In the genomic region with DNA sequence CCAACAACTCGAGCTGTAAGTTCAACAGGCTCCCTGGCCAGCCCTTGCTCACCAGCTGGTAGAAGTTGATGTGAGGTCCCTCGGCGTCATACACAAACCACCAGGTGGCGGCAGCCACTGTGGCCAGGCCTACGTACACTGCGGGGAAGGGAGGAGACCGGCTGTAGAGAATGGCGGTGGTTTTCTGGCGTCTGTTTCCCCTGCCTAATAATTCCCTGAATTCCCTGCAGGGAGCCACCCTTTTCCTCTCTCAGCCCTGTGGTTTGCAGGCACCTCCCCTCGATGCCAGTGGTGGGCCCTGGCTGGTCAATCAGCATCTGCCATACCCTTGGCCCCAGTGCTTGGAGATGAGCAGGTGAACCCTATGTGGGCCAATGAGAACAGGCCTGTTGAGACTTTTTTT, we compare ENCODE assay signal across 8 cellular contexts. TPM values are rescaled to one million over a fixed set of nuclear protein-coding genes. Genes with fewer than 3 reads are reported as not detected.
A peak's percentile ranks its signal among the peaks of the same experiment; 100 is the strongest.
DNase-seq lines count a peak whose midpoint lies in the region; ATAC-seq, FAIRE-seq and TF ChIP-seq lines count a peak whose summit lies in the region.

No MANE protein-coding gene starts in this region.

- no peak overlapping the region for H3K9ac ChIP-seq in HepG2 (ENCODE audit: insufficient read depth, low read depth, low read length)

- FAIRE-seq in HepG2 (lab: Jason Lieb, UNC): peak; percentile 72

- no peaks in the 10 kb centered on the region for H3K9me3 Mint-ChIP-seq in type B pancreatic cell

- no TSS peak for BruUV-seq in PC-9 (replicated peaks; lab: Mats Ljungman, UMichigan)
- BruUV-seq in HepG2 (replicated peaks; lab: Mats Ljungman, UMichigan): no TSS peak

- no peaks in the 10 kb centered on the region for H3K27me3 ChIP-seq in H7 (ENCODE audit: control insufficient read depth, insufficient read depth, low read length)
- no peaks in the 10 kb centered on the region for H3K27me3 ChIP-seq in PC-9 (ENCODE audit: insufficient read depth, low read depth)
- H3K27me3 ChIP-seq in HepG2 (ENCODE audit: control insufficient read depth in 1 of 2, insufficient read depth in 2 of 2, low read length in 2 of 2): no peaks in the 10 kb centered on the region; a peak in 1 of 5 replicates

- H3K4me2 ChIP-seq in PC-9 (no peak overlapping the region), HepG2 (ENCODE audit: low read depth, low read length) (peak overlapping the region; percentile 52)

- TF ChIP-seq EP300 in HepG2 (IDR thresholded peaks at IDR 0.05; ENCODE audit: low read depth in 2 of 2, low read length in 2 of 2) (0 out of 4 replicates have a peak, but pooled peaks of 1 of the 2 experiments have one; percentile 17), HepG2 (CRISPR knock-in tag; IDR thresholded peaks at IDR 0.05; ENCODE audit: borderline replicate concordance) (no peak)

- POLR2A ChIA-PET in PC-9 (lab: Charles Lee; ENCODE audit: unreplicated experiment) (no interaction called here), HepG2 (lab: Yijun Ruan, JAX) (interaction anchor here (0.7 to 1.1 kb wide), 2 partner anchors 32 to 69 kb away, joined by 3 to 5 read pairs; no protein-coding TSS in a partner anchor)

- ATAC-seq in HepG2 (peak; percentile 97), GM19023 (IDR thresholded peaks at IDR 0.05; ENCODE audit: unreplicated experiment) (no peak)

- in situ Hi-C loops in HepG2 (cut with HindIII; ENCODE audit: extremely low pct_ligation_motif_present, low pct_unique_long_range_greater_than_20kb): loop anchor here (5.0 kb wide), 1 partner anchor 67 kb away; no protein-coding TSS in a partner anchor

- H3K4me3 Mint-ChIP-seq in type B pancreatic cell: no peak overlapping the region

- H3K79me2 ChIP-seq in PC-9 (ENCODE audit: low read depth) (no peaks in the 10 kb centered on the region), HepG2 (ENCODE audit: insufficient read depth, low read length) (no peaks in the 10 kb centered on the region)

- TF ChIP-seq CTCF in C4-2B (conservative IDR thresholded peaks at IDR 0.05): peak; percentile 83
- TF ChIP-seq CTCF in PC-9 (conservative IDR thresholded peaks at IDR 0.05): peak; percentile 78
- TF ChIP-seq CTCF in HepG2 (CRISPR knock-in tag; IDR thresholded peaks at IDR 0.05): peak; percentile 96
- TF ChIP-seq CTCF in type B pancreatic cell (conservative IDR thresholded peaks at IDR 0.05): peak; percentile 74

- H2AFZ ChIP-seq in PC-9: no peak overlapping the region
- no peak overlapping the region for H2AFZ ChIP-seq in HepG2 (ENCODE audit: low read length)

- H3K27me3 Mint-ChIP-seq in type B pancreatic cell: no peaks in the 10 kb centered on the region

- no peaks in the 10 kb centered on the region for H3K4me1 ChIP-seq in PC-9 (replicated peaks; ENCODE audit: insufficient read depth)
- peaks cover 29% of the 10 kb centered on the region for H3K4me1 ChIP-seq in HepG2 (ENCODE audit: insufficient read depth, low read length)

- H3K9me2 ChIP-seq in PC-9 (ENCODE audit: insufficient read depth): no peaks in the 10 kb centered on the region

- CTCF ChIA-PET in PC-9 (lab: Charles Lee) (interaction anchor here (0.5 to 0.8 kb wide), 5 partner anchors 71 to 886 kb away, joined by 3 to 18 read pairs (median 3); no protein-coding TSS in a partner anchor), HepG2 (lab: Yijun Ruan, JAX; ENCODE audit: low intra/inter-chr PET ratio, low total read pairs) (interaction anchor here (0.8 to 3.2 kb wide), 3 partner anchors 70 to 140 kb away, joined by 4 to 37 read pairs (median 9); no protein-coding TSS in a partner anchor)

- H3K4me3 ChIP-seq in H7 (ENCODE audit: insufficient read depth, low read depth, low read length) (no peak overlapping the region), PC-9 (no peak overlapping the region), HepG2 (replicated peaks in 1 of 3; ENCODE audit: insufficient read depth in 1 of 3, low read depth in 2 of 3, low read length in 3 of 3) (no peak overlapping the region)

- peaks cover 5% of the 10 kb centered on the region for H3K4me1 Mint-ChIP-seq in type B pancreatic cell (ENCODE audit: unreplicated experiment)

- H3K27ac ChIP-seq in C4-2B (no peak overlapping the region), PC-9 (no peak overlapping the region), HepG2 (ENCODE audit: extremely low read length, insufficient read depth, low read length) (no peak overlapping the region)

- TF ChIP-seq RAD21 in HepG2 (CRISPR knock-in tag; IDR thresholded peaks at IDR 0.05): peak; percentile 89

- peaks cover 3% of the 10 kb centered on the region for H3K36me3 Mint-ChIP-seq in type B pancreatic cell

- H3K27ac Mint-ChIP-seq in type B pancreatic cell: no peak overlapping the region

- 0 out of 2 replicates have a peak, but pooled peaks cover 3% of the 10 kb centered on the region for H3K36me3 ChIP-seq in H7 (replicated peaks; ENCODE audit: control insufficient read depth, insufficient read depth, low read length)
- no peaks in the 10 kb centered on the region for H3K36me3 ChIP-seq in PC-9 (ENCODE audit: low read depth)
- H3K36me3 ChIP-seq in HepG2 (replicated peaks in 1 of 2; ENCODE audit: control insufficient read depth in 1 of 2, insufficient read depth in 2 of 2, low read length in 2 of 2): no peaks in the 10 kb centered on the region

- no peaks in the 10 kb centered on the region for H4K20me1 ChIP-seq in PC-9 (ENCODE audit: insufficient read depth)
- H4K20me1 ChIP-seq in HepG2 (ENCODE audit: insufficient read depth, low read length): no peaks in the 10 kb centered on the region

- H3K9me3 ChIP-seq in PC-9 (ENCODE audit: insufficient read depth, low read depth) (no peaks in the 10 kb centered on the region), HepG2 (ENCODE audit: low read length) (no peaks in the 10 kb centered on the region)

- intact Hi-C loops in PC-9 (cut with micrococcal nuclease; ENCODE audit: unreplicated experiment): loop anchor here (10.0 kb wide), 1 partner anchor 70 kb away; no protein-coding TSS in a partner anchor
- intact Hi-C loops in HepG2 (cut with micrococcal nuclease; ENCODE audit: unreplicated experiment): loop anchor here (1.0 kb wide), 2 partner anchors 69 to 138 kb away; no protein-coding TSS in a partner anchor

- peaks cover 6% of the 10 kb centered on the region; the same call in 1 of the 2 replicates for H3F3A ChIP-seq in PC-9 (ENCODE audit: insufficient read depth, low read depth)

- TF ChIP-seq POLR2A in HepG2 (IDR thresholded peaks at IDR 0.05; ENCODE audit: insufficient read depth in 1 of 2, low read depth in 2 of 2, low read length in 2 of 2): no peak

- 0% methylated on average over 5 of the region's 10 CpGs for WGBS in HepG2 (ENCODE audit: low lambda C conversion rate)

- DNase-seq in H7 (peak; percentile 92), PC-9 (peak; percentile 61 to 77), cerebellum (ENCODE audit: low spot score) (peak; percentile 36), HepG2 (ENCODE audit: low spot score) (peak; percentile 73), type B pancreatic cell (ENCODE audit: extremely low spot score, unreplicated experiment) (no peak), mesenteric fat pad (ENCODE audit: low spot score) (no peak)

RNA-seq across cellular contexts. Expression of a gene that starts 18.9 kb away (rescaled TPM):
- total RNA-seq in H7 (2014; rRNA removed; shearing (Covaris generic)): 0.10 and 0.33 TPM in 2 replicates
- total RNA-seq in PC-9 (2021): not detected in 2 replicates
- 0.27 TPM for total RNA-seq in cerebellum
- total RNA-seq in HepG2 (2016; rRNA removed; fragmentation: Illumina TruSeq; extraction: Trizol): 0.04 TPM in 1 of 2 replicates, not detected in the other
- total RNA-seq in HepG2 (2016; cell fraction: cytosol; rRNA removed; fragmentation: Illumina TruSeq; extraction: Trizol; ENCODE audit: low read depth): not detected in 2 replicates
- 0.04 TPM in 1 of 2 replicates, not detected in the other for total RNA-seq in HepG2 (2016; cell fraction: insoluble cytoplasmic fraction; rRNA removed; fragmentation: Illumina TruSeq; extraction: Trizol)
- total RNA-seq in HepG2 (2016; cell fraction: membrane; rRNA removed; fragmentation: Illumina TruSeq; extraction: Trizol): not detected in 2 replicates
- total RNA-seq in HepG2 (2016; cell fraction: nucleus; rRNA removed; fragmentation: Illumina TruSeq; extraction: Trizol): 0.12 TPM in 1 of 2 replicates, not detected in the other
- 0.50 and 0.84 TPM in 2 replicates for polyA plus RNA-seq in HepG2 (2011; rRNA removed)
- 0.12 and 0.33 TPM in 2 replicates for polyA plus RNA-seq in HepG2 (2011; cell fraction: cytosol; rRNA removed)
- 2.2 and 2.3 TPM in 2 replicates for polyA plus RNA-seq in HepG2 (2011; cell fraction: nucleus; rRNA removed)
- polyA plus RNA-seq in HepG2 (2012): 0.20 and 0.44 TPM in 2 replicates
- not detected in 2 replicates for polyA plus RNA-seq in HepG2 (2016; cell fraction: cytosol; fragmentation: Illumina TruSeq; extraction: Trizol; ENCODE audit: low read depth)
- not detected in 2 replicates for polyA plus RNA-seq in HepG2 (2016; cell fraction: insoluble cytoplasmic fraction; fragmentation: Illumina TruSeq; extraction: Trizol; ENCODE audit: low read depth)
- polyA plus RNA-seq in HepG2 (2016; cell fraction: membrane; fragmentation: Illumina TruSeq; extraction: Trizol; ENCODE audit: low read depth): not detected in 2 replicates
- polyA plus RNA-seq in HepG2 (2016; cell fraction: nucleus; fragmentation: Illumina TruSeq; extraction: Trizol; ENCODE audit: insufficient read depth, low read depth): 0.15 TPM in 1 of 2 replicates, not detected in the other
- polyA minus RNA-seq in HepG2 (2011; rRNA and poly(A)+ RNA removed; ENCODE audit: low replicate concordance): 0.19 and 0.34 TPM in 2 replicates
- polyA minus RNA-seq in HepG2 (2011; cell fraction: cytosol; rRNA and poly(A)+ RNA removed): 0.18 TPM in 1 of 2 replicates, not detected in the other
- polyA minus RNA-seq in HepG2 (2011; cell fraction: nucleus; rRNA and poly(A)+ RNA removed): 0.39 and 0.62 TPM in 2 replicates
- total RNA-seq in type B pancreatic cell (ENCODE audit: low replicate concordance): 0.36 TPM in 1 of 2 replicates, not detected in the other
- 2.3 TPM for total RNA-seq in mesenteric fat pad

RNA-seq across cellular contexts. Expression of a gene that starts 29.1 kb away (rescaled TPM):
- total RNA-seq in H7 (2014; rRNA removed; shearing (Covaris generic)): 5.7 and 5.8 TPM in 2 replicates
- total RNA-seq in PC-9 (2021): 4.4 and 9.6 TPM in 2 replicates
- 2.0 TPM for total RNA-seq in cerebellum
- not detected in 2 replicates for total RNA-seq in HepG2 (2016; rRNA removed; fragmentation: Illumina TruSeq; extraction: Trizol)
- total RNA-seq in HepG2 (2016; cell fraction: cytosol; rRNA removed; fragmentation: Illumina TruSeq; extraction: Trizol; ENCODE audit: low read depth): not detected in 2 replicates
- not detected in 2 replicates for total RNA-seq in HepG2 (2016; cell fraction: insoluble cytoplasmic fraction; rRNA removed; fragmentation: Illumina TruSeq; extraction: Trizol)
- not detected in 2 replicates for total RNA-seq in HepG2 (2016; cell fraction: membrane; rRNA removed; fragmentation: Illumina TruSeq; extraction: Trizol)
- total RNA-seq in HepG2 (2016; cell fraction: nucleus; rRNA removed; fragmentation: Illumina TruSeq; extraction: Trizol): not detected in 2 replicates
- polyA plus RNA-seq in HepG2 (2011; rRNA removed): 0.07 and 0.10 TPM in 2 replicates
- polyA plus RNA-seq in HepG2 (2011; cell fraction: cytosol; rRNA removed): 0.03 and 0.14 TPM in 2 replicates
- 0.16 and 0.40 TPM in 2 replicates for polyA plus RNA-seq in HepG2 (2011; cell fraction: nucleus; rRNA removed)
- 0.15 and 0.25 TPM in 2 replicates for polyA plus RNA-seq in HepG2 (2012)
- not detected in 2 replicates for polyA plus RNA-seq in HepG2 (2016; cell fraction: cytosol; fragmentation: Illumina TruSeq; extraction: Trizol; ENCODE audit: low read depth)
- not detected in 2 replicates for polyA plus RNA-seq in HepG2 (2016; cell fraction: insoluble cytoplasmic fraction; fragmentation: Illumina TruSeq; extraction: Trizol; ENCODE audit: low read depth)
- not detected in 2 replicates for polyA plus RNA-seq in HepG2 (2016; cell fraction: membrane; fragmentation: Illumina TruSeq; extraction: Trizol; ENCODE audit: low read depth)
- polyA plus RNA-seq in HepG2 (2016; cell fraction: nucleus; fragmentation: Illumina TruSeq; extraction: Trizol; ENCODE audit: insufficient read depth, low read depth): not detected in 2 replicates
- polyA minus RNA-seq in HepG2 (2011; rRNA and poly(A)+ RNA removed; ENCODE audit: low replicate concordance): 0.52 and 1.2 TPM in 2 replicates
- polyA minus RNA-seq in HepG2 (2011; cell fraction: cytosol; rRNA and poly(A)+ RNA removed): not detected in 2 replicates
- polyA minus RNA-seq in HepG2 (2011; cell fraction: nucleus; rRNA and poly(A)+ RNA removed): 0.13 TPM in 1 of 2 replicates, not detected in the other
- 33.2 and 58.6 TPM in 2 replicates for total RNA-seq in type B pancreatic cell (ENCODE audit: low replicate concordance)
- 9.7 TPM for total RNA-seq in mesenteric fat pad

RNA-seq across cellular contexts. Expression of a gene that starts 42.3 kb away (rescaled TPM):
- total RNA-seq in H7 (2014; rRNA removed; shearing (Covaris generic)): 6.0 and 6.7 TPM in 2 replicates
- total RNA-seq in PC-9 (2021): 16.3 and 19.5 TPM in 2 replicates
- 11.8 TPM for total RNA-seq in cerebellum
- 0.83 and 1.5 TPM in 2 replicates for total RNA-seq in HepG2 (2016; rRNA removed; fragmentation: Illumina TruSeq; extraction: Trizol)
- 0.09 and 0.20 TPM in 2 replicates for total RNA-seq in HepG2 (2016; cell fraction: cytosol; rRNA removed; fragmentation: Illumina TruSeq; extraction: Trizol; ENCODE audit: low read depth)
- total RNA-seq in HepG2 (2016; cell fraction: insoluble cytoplasmic fraction; rRNA removed; fragmentation: Illumina TruSeq; extraction: Trizol): 0.85 and 1.3 TPM in 2 replicates
- 0.62 and 0.65 TPM in 2 replicates for total RNA-seq in HepG2 (2016; cell fraction: membrane; rRNA removed; fragmentation: Illumina TruSeq; extraction: Trizol)
- 1.3 and 1.8 TPM in 2 replicates for total RNA-seq in HepG2 (2016; cell fraction: nucleus; rRNA removed; fragmentation: Illumina TruSeq; extraction: Trizol)
- polyA plus RNA-seq in HepG2 (2011; rRNA removed): 1.6 and 2.1 TPM in 2 replicates
- 1.1 TPM in 2 replicates for polyA plus RNA-seq in HepG2 (2011; cell fraction: cytosol; rRNA removed)
- polyA plus RNA-seq in HepG2 (2011; cell fraction: nucleus; rRNA removed): 6.4 and 7.0 TPM in 2 replicates
- 1.1 and 1.4 TPM in 2 replicates for polyA plus RNA-seq in HepG2 (2012)
- polyA plus RNA-seq in HepG2 (2016; cell fraction: cytosol; fragmentation: Illumina TruSeq; extraction: Trizol; ENCODE audit: low read depth): 0.11 and 0.17 TPM in 2 replicates
- 0.91 and 0.97 TPM in 2 replicates for polyA plus RNA-seq in HepG2 (2016; cell fraction: insoluble cytoplasmic fraction; fragmentation: Illumina TruSeq; extraction: Trizol; ENCODE audit: low read depth)
- polyA plus RNA-seq in HepG2 (2016; cell fraction: membrane; fragmentation: Illumina TruSeq; extraction: Trizol; ENCODE audit: low read depth): 0.35 and 0.49 TPM in 2 replicates
- polyA plus RNA-seq in HepG2 (2016; cell fraction: nucleus; fragmentation: Illumina TruSeq; extraction: Trizol; ENCODE audit: insufficient read depth, low read depth): 3.4 and 4.1 TPM in 2 replicates
- 2.5 and 40.0 TPM in 2 replicates for polyA minus RNA-seq in HepG2 (2011; rRNA and poly(A)+ RNA removed; ENCODE audit: low replicate concordance)
- 0.20 and 0.62 TPM in 2 replicates for polyA minus RNA-seq in HepG2 (2011; cell fraction: cytosol; rRNA and poly(A)+ RNA removed)
- polyA minus RNA-seq in HepG2 (2011; cell fraction: nucleus; rRNA and poly(A)+ RNA removed): 1.5 and 2.2 TPM in 2 replicates
- total RNA-seq in type B pancreatic cell (ENCODE audit: low replicate concordance): 0.83 and 2.7 TPM in 2 replicates
- 4.9 TPM for total RNA-seq in mesenteric fat pad

Comparison
In these comparisons a context has a peak if more than half of its experiments do, and no peak if none do; other contexts are left out.
1. DNase-seq: peak in H7 (single experiment), PC-9 (2 of 2), cerebellum (single experiment) and HepG2 (single experiment); none in type B pancreatic cell (single experiment) and mesenteric fat pad (single experiment).
2. Peak in every context shown above with its lines, with median percentiles within 50 percentile points of each other: CTCF ChIP-seq.